ENCODE assay signal across 1 cellular context in genomic region chr19:16383584-16384161, GRCh38.
TF ChIP-seq lines count a peak whose summit lies in the region.

No MANE protein-coding gene starts in this region.

TF ChIP-seq in GM23338, 12 proteins besides CTCF, POLR2A, EP300 and RAD21 (continued from another document):
- no peak for TF ChIP-seq POLR2AphosphoS5 (IDR thresholded peaks at IDR 0.05; ENCODE audit: low read depth)
- no peak for TF ChIP-seq CREB1 (CRISPR knock-in tag; IDR thresholded peaks at IDR 0.05; ENCODE audit: low read depth)
- TF ChIP-seq EZH2 (IDR thresholded peaks at IDR 0.05; ENCODE audit: low read depth, unreplicated experiment): no peak
- TF ChIP-seq, protein P1, sequence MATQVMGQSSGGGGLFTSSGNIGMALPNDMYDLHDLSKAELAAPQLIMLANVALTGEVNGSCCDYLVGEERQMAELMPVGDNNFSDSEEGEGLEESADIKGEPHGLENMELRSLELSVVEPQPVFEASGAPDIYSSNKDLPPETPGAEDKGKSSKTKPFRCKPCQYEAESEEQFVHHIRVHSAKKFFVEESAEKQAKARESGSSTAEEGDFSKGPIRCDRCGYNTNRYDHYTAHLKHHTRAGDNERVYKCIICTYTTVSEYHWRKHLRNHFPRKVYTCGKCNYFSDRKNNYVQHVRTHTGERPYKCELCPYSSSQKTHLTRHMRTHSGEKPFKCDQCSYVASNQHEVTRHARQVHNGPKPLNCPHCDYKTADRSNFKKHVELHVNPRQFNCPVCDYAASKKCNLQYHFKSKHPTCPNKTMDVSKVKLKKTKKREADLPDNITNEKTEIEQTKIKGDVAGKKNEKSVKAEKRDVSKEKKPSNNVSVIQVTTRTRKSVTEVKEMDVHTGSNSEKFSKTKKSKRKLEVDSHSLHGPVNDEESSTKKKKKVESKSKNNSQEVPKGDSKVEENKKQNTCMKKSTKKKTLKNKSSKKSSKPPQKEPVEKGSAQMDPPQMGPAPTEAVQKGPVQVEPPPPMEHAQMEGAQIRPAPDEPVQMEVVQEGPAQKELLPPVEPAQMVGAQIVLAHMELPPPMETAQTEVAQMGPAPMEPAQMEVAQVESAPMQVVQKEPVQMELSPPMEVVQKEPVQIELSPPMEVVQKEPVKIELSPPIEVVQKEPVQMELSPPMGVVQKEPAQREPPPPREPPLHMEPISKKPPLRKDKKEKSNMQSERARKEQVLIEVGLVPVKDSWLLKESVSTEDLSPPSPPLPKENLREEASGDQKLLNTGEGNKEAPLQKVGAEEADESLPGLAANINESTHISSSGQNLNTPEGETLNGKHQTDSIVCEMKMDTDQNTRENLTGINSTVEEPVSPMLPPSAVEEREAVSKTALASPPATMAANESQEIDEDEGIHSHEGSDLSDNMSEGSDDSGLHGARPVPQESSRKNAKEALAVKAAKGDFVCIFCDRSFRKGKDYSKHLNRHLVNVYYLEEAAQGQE (IDR thresholded peaks at IDR 0.05; ENCODE audit: unreplicated experiment): no peak
TF ChIP-seq in GM23338: peak in this region for 0.
